Comparison of ENCODE assay signal across 11 cellular contexts in the genomic region with DNA sequence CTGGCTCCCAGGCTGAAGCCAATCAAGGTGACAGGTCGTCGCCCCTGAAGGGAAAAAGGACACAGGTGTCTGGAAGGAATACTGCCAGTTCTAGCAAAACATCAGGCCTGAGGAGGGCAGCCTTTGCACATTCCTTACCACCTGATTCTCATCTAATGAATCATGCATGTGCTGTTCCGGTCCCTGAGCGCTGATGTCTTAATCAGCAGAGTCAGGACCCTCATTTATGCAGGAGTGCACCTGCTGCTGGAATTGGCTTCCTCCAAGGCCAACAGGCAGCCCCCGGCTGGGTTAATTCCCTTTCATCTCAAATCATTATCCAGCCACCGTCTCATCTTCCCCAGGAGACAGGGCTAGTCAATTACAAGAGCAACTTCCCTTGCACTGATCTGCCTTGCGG.
DNase-seq lines count a peak whose midpoint lies in the region; ATAC-seq and TF ChIP-seq lines count a peak whose summit lies in the region.
"Had no signal": no experiment of that assay in that cellular context is flagged by ENCODE, and none has a peak within 500 bp of the region (broad histone marks: within the 10 kb centered on the region; RNA-seq: fewer than 3 reads in every experiment).

No MANE protein-coding gene starts in this region.

- H4K20me1 ChIP-seq in H9 (ENCODE audit: control insufficient read depth, insufficient read depth, insufficient read length) (no peaks in the 10 kb centered on the region), PC-9 (ENCODE audit: insufficient read depth) (no peaks in the 10 kb centered on the region)

- POLR2A ChIA-PET in PC-9 (lab: Charles Lee; ENCODE audit: unreplicated experiment), result no interaction called here

- no peak overlapping the region for H3K4ac ChIP-seq in H9 (ENCODE audit: low read depth, low read length)

- H3K23me2 ChIP-seq in H9 (ENCODE audit: insufficient read length, low read depth, low read length, poor library complexity, severe bottlenecking), result no peaks in the 10 kb centered on the region

- H2BK15ac ChIP-seq in H9 (ENCODE audit: low read depth, low read length), result no peak overlapping the region

- no peak overlapping the region for H3K4me3 Mint-ChIP-seq in H9
- H3K4me3 Mint-ChIP-seq: activated naive CD8-positive, alpha-beta T cell treated with anti-CD3 and anti-CD28 coated beads, Interleukin-2, amount 10 ng/mL, durations not matched to agents 7 days and 5 days; IgD-negative memory B cell had no signal

- intact Hi-C loops in PC-9 (cut with micrococcal nuclease; ENCODE audit: unreplicated experiment), result loop anchor here (2.0 kb wide), 1 partner anchor 73 kb away; no protein-coding TSS in a partner anchor

- no peak overlapping the region for H2BK12ac ChIP-seq in H9 (ENCODE audit: insufficient read length, low read depth, low read length)

- no peak overlapping the region for H3K9ac ChIP-seq in H9 (ENCODE audit: extremely low read depth, insufficient read length, low read length)

- H3K4me2 ChIP-seq in H9 (ENCODE audit: insufficient read depth, insufficient read length, low read length), result no peak overlapping the region
- H3K4me2 ChIP-seq in PC-9, result peak overlapping the region; percentile 28; the same call in 1 of the 2 replicates

- no peaks in the 10 kb centered on the region for H3K9me3 ChIP-seq in H9 (ENCODE audit: control insufficient read depth, low read depth, low read length)
- H3K9me3 ChIP-seq in PC-9 (ENCODE audit: insufficient read depth, low read depth), result no peaks in the 10 kb centered on the region

- no peak overlapping the region for H4K5ac ChIP-seq in H9 (ENCODE audit: insufficient read length, low read depth, low read length)

- CTCF ChIA-PET in PC-9 (lab: Charles Lee), result no interaction called here

- no peak overlapping the region for H2AK5ac ChIP-seq in H9 (ENCODE audit: insufficient read length, low read length)

- no peak overlapping the region for H3K23ac ChIP-seq in H9 (ENCODE audit: insufficient read length, low read depth, low read length)

- no TSS peak for BruUV-seq in PC-9 (replicated peaks; lab: Mats Ljungman, UMichigan)

- H2BK5ac ChIP-seq in H9 (ENCODE audit: insufficient read length, low read length), result no peak overlapping the region

- DNase-seq in H9 (no peak), PC-9 (peak; percentile 18 to 61), fibroblast of pulmonary artery (ENCODE audit: low read depth) (peak; percentile 20), retinal pigment epithelial cell (ENCODE audit: low read depth) (no peak), SHP77 treated with DMSO at 0.1 percent for 48 hours (lab: John Stamatoyannopoulos, UW) (no peak), cerebellar cortex (ENCODE audit: low spot score) (no peak)
- DNase-seq: activated CD8-positive, alpha-beta memory T cell treated with anti-CD3 and anti-CD28 coated beads for 24 hours; activated naive CD8-positive, alpha-beta T cell treated with anti-CD3 and anti-CD28 coated beads, Interleukin-2, amount 10 ng/mL, durations not matched to agents 7 days and 5 days; stimulated activated CD4-positive, alpha-beta T cell treated with anti-CD3 and anti-CD28 coated beads, Interleukin-4, amount 100 ng/mL, for 4 hours had no signal

- H3K79me2 ChIP-seq in H9 (ENCODE audit: insufficient read depth, low read length), result no peaks in the 10 kb centered on the region
- no peaks in the 10 kb centered on the region for H3K79me2 ChIP-seq in PC-9 (ENCODE audit: low read depth)

- no peaks in the 10 kb centered on the region for H3F3A ChIP-seq in PC-9 (ENCODE audit: insufficient read depth, low read depth)

- no peak overlapping the region for H3K14ac ChIP-seq in H9 (ENCODE audit: insufficient read depth, low read length)

- no peak overlapping the region for H4K8ac ChIP-seq in H9 (replicated peaks; ENCODE audit: insufficient read length, low read depth, low read length)

- no peak overlapping the region for H2BK120ac ChIP-seq in H9 (ENCODE audit: low read depth, low read length, poor library complexity, severe bottlenecking)

- no peak overlapping the region for H3K18ac ChIP-seq in H9 (ENCODE audit: insufficient read length, low read depth, low read length)

- H2AFZ ChIP-seq in H9 (ENCODE audit: low read length), result no peak overlapping the region
- no peak overlapping the region for H2AFZ ChIP-seq in PC-9

- H3K27ac ChIP-seq in H9 (ENCODE audit: insufficient read length, low read depth, low read length) (no peak overlapping the region), PC-9 (no peak overlapping the region)

- peaks cover 14% of the 10 kb centered on the region for H3K27me3 Mint-ChIP-seq in H9 (ENCODE audit: low read depth)
- H3K27me3 Mint-ChIP-seq: activated naive CD8-positive, alpha-beta T cell treated with anti-CD3 and anti-CD28 coated beads, Interleukin-2, amount 10 ng/mL, durations not matched to agents 7 days and 5 days; IgD-negative memory B cell had no signal

- H3K79me1 ChIP-seq in H9 (ENCODE audit: insufficient read depth, low read depth, low read length, poor library complexity, severe bottlenecking), result no peaks in the 10 kb centered on the region

- H3K36me3 Mint-ChIP-seq in H9 (ENCODE audit: insufficient read depth in 1 of 3, low read depth in 3 of 3), result no peaks in the 10 kb centered on the region

- no peaks in the 10 kb centered on the region for H3K9me2 ChIP-seq in PC-9 (ENCODE audit: insufficient read depth)

- H3K4me1 ChIP-seq in H9 (ENCODE audit: insufficient read depth, low read length) (no peaks in the 10 kb centered on the region), PC-9 (replicated peaks; ENCODE audit: insufficient read depth) (peaks cover 11% of the 10 kb centered on the region)

- no peak overlapping the region for H3K56ac ChIP-seq in H9 (ENCODE audit: insufficient read length, low read depth, low read length)

- H4K91ac ChIP-seq in H9 (ENCODE audit: insufficient read length, low read depth, low read length), result no peak overlapping the region

- H3K4me3 ChIP-seq in PC-9 (no peak overlapping the region), fibroblast of pulmonary artery (replicated peaks; ENCODE audit: low read depth, low read length) (no peak overlapping the region), retinal pigment epithelial cell (ENCODE audit: low read length) (no peak overlapping the region)

- H2BK20ac ChIP-seq in H9 (ENCODE audit: low read depth, low read length, poor library complexity, severe bottlenecking), result no peak overlapping the region

- H3T11ph ChIP-seq in H9 (ENCODE audit: low read length), result no peak overlapping the region

- H3K36me3 ChIP-seq in PC-9 (ENCODE audit: low read depth), result no peaks in the 10 kb centered on the region

- peaks cover 0 to 3% of the 10 kb centered on the region in 2 experiments; a peak in 3 of 5 replicates for H3K9me3 Mint-ChIP-seq in H9
- H3K9me3 Mint-ChIP-seq: activated naive CD8-positive, alpha-beta T cell treated with anti-CD3 and anti-CD28 coated beads, Interleukin-2, amount 10 ng/mL, durations not matched to agents 7 days and 5 days had no signal

- TF ChIP-seq CTCF in H9 (conservative IDR thresholded peaks at IDR 0.05), result peak; percentile 19; the same call in 1 of the 3 replicates
- TF ChIP-seq CTCF in PC-9 (conservative IDR thresholded peaks at IDR 0.05), result peak; percentile 47; the same call in 1 of the 2 replicates
- TF ChIP-seq CTCF in fibroblast of pulmonary artery (IDR thresholded peaks at IDR 0.05; ENCODE audit: low read length, missing control alignments), result peak; percentile 15
- peak; percentile 52 for TF ChIP-seq CTCF in retinal pigment epithelial cell (conservative IDR thresholded peaks at IDR 0.05; ENCODE audit: low read depth, low read length)

- no peak for ATAC-seq in GM18519 (IDR thresholded peaks at IDR 0.05; ENCODE audit: low FRiP score, unreplicated experiment)

- no peaks in the 10 kb centered on the region for H3K4me1 Mint-ChIP-seq in H9
- H3K4me1 Mint-ChIP-seq: activated naive CD8-positive, alpha-beta T cell treated with anti-CD3 and anti-CD28 coated beads, Interleukin-2, amount 10 ng/mL, durations not matched to agents 7 days and 5 days had no signal

- no peak overlapping the region for H3K27ac Mint-ChIP-seq in H9
- H3K27ac Mint-ChIP-seq: activated naive CD8-positive, alpha-beta T cell treated with anti-CD3 and anti-CD28 coated beads, Interleukin-2, amount 10 ng/mL, durations not matched to agents 7 days and 5 days; IgD-negative memory B cell had no signal

- WGBS in H9 (ENCODE audit: extremely low coverage, insufficient read length, low lambda C conversion rate), result no CpG with 5 or more reads among the region's 7 CpGs

- no peaks in the 10 kb centered on the region; the same call in 1 of the 2 replicates for H3K27me3 ChIP-seq in H9 (ENCODE audit: insufficient read depth, low read length)
- H3K27me3 ChIP-seq in PC-9 (ENCODE audit: insufficient read depth, low read depth), result no peaks in the 10 kb centered on the region

Comparison
In these comparisons a context has a peak if more than half of its experiments do, and no peak if none do; other contexts are left out.
1. DNase-seq: peak in PC-9 (2 of 2) and fibroblast of pulmonary artery (single experiment); none in H9 (single experiment), retinal pigment epithelial cell (single experiment), SHP77 treated with DMSO at 0.1 percent for 48 hours (single experiment) and cerebellar cortex (single experiment).
2. Peak in every context shown above with its lines, with median percentiles within 50 percentile points of each other: CTCF ChIP-seq.